8 cellular contexts compared by ENCODE assay signal in genomic region chr17:32928527-32929287, GRCh38. TPM values are rescaled to one million over a fixed set of nuclear protein-coding genes. Genes with fewer than 3 reads are reported as not detected.
DNase-seq lines count a peak whose midpoint lies in the region; ATAC-seq and TF ChIP-seq lines count a peak whose summit lies in the region.

No MANE protein-coding gene starts in this region.

- H3K27me3 Mint-ChIP-seq in activated CD8-positive, alpha-beta T cell treated with anti-CD3 and anti-CD28 coated beads, Interleukin-2, amount 10 ng/mL, durations not matched to agents 7 days and 5 days (ENCODE audit: low read depth): peaks cover 39% of the 10 kb centered on the region

- H3K36me3 ChIP-seq in BJ (ENCODE audit: control insufficient read depth, insufficient read depth, low read length): peaks cover 8% of the 10 kb centered on the region
- peaks cover 12% of the 10 kb centered on the region for H3K36me3 ChIP-seq in osteoblast (ENCODE audit: insufficient read depth, low read length)

- POLR2A ChIA-PET in BJ (lab: Charles Lee): interaction anchor here (0.6 kb wide), 1 partner anchor 51 kb away, joined by 8 read pairs; no protein-coding TSS in a partner anchor
- POLR2A ChIA-PET in activated CD8-positive, alpha-beta T cell treated with anti-CD3 and anti-CD28 coated beads, Interleukin-2, amount 10 ng/mL, durations not matched to agents 7 days and 5 days (lab: Charles Lee): interaction anchor here (0.6 kb wide), 1 partner anchor 9 kb away, joined by 3 read pairs; no protein-coding TSS in a partner anchor

- no peak for ATAC-seq in activated CD8-positive, alpha-beta T cell treated with anti-CD3 and anti-CD28 coated beads, Interleukin-2, amount 10 ng/mL, durations not matched to agents 7 days and 5 days
- ATAC-seq in HG03196 (IDR thresholded peaks at IDR 0.05; ENCODE audit: unreplicated experiment) (no peak), HG03039 (IDR thresholded peaks at IDR 0.05; ENCODE audit: unreplicated experiment) (no peak)

- peaks cover 5% of the 10 kb centered on the region for H3K4me1 Mint-ChIP-seq in activated CD8-positive, alpha-beta T cell treated with anti-CD3 and anti-CD28 coated beads, Interleukin-2, amount 10 ng/mL, durations not matched to agents 7 days and 5 days (ENCODE audit: low read depth)

- no peaks in the 10 kb centered on the region for H3K36me3 Mint-ChIP-seq in activated CD8-positive, alpha-beta T cell treated with anti-CD3 and anti-CD28 coated beads, Interleukin-2, amount 10 ng/mL, durations not matched to agents 7 days and 5 days (ENCODE audit: low read depth)

- H3K4me3 ChIP-seq in BJ (ENCODE audit: low read depth, low read length): peak overlapping the region; percentile 51
- peak overlapping the region; percentile 72 for H3K4me3 ChIP-seq in osteoblast (ENCODE audit: insufficient read depth, low read length)

- TF ChIP-seq CTCF in BJ (IDR thresholded peaks at IDR 0.05; ENCODE audit: insufficient read depth, low read depth, low read length): no peak
- TF ChIP-seq CTCF in osteoblast (IDR thresholded peaks at IDR 0.05; ENCODE audit: extremely low read depth, low read depth, low read length): no peak

- no peak overlapping the region for H3K27ac Mint-ChIP-seq in activated CD8-positive, alpha-beta T cell treated with anti-CD3 and anti-CD28 coated beads, Interleukin-2, amount 10 ng/mL, durations not matched to agents 7 days and 5 days

- H3K4me2 ChIP-seq in osteoblast (ENCODE audit: insufficient read depth, low read length): peak overlapping the region; percentile 96

- H3K4me1 ChIP-seq in osteoblast (ENCODE audit: insufficient read depth, low read length): peaks cover 12% of the 10 kb centered on the region

- H3K9me3 Mint-ChIP-seq in activated CD8-positive, alpha-beta T cell treated with anti-CD3 and anti-CD28 coated beads, Interleukin-2, amount 10 ng/mL, durations not matched to agents 7 days and 5 days (ENCODE audit: insufficient read depth): no peaks in the 10 kb centered on the region

- peak overlapping the region; percentile 68 for H2AFZ ChIP-seq in osteoblast (ENCODE audit: low read length)

- H3K79me2 ChIP-seq in osteoblast (ENCODE audit: insufficient read depth, low read length): peaks cover 11% of the 10 kb centered on the region

- DNase-seq in BJ (ENCODE audit: low read depth): no peak
- peak; percentile 19 for DNase-seq in RKO (ENCODE audit: low spot score)
- peak; percentile 41 for DNase-seq in fibroblast of peridontal ligament (ENCODE audit: extremely low read depth)
- DNase-seq in osteoblast (ENCODE audit: insufficient read length, low spot score, missing footprints): peak; percentile 83
- no peak for DNase-seq in activated CD8-positive, alpha-beta T cell treated with anti-CD3 and anti-CD28 coated beads, Interleukin-2, amount 10 ng/mL, durations not matched to agents 7 days and 5 days
- DNase-seq in NCI-H2029 treated with DMSO at 0.1 percent for 48 hours (lab: John Stamatoyannopoulos, UW): no peak

- H3K9me3 ChIP-seq in osteoblast (ENCODE audit: low read depth, low read length): no peaks in the 10 kb centered on the region

- no peaks in the 10 kb centered on the region for H4K20me1 ChIP-seq in osteoblast (ENCODE audit: insufficient read depth, low read length)

- no peak overlapping the region for H3K4me3 Mint-ChIP-seq in activated CD8-positive, alpha-beta T cell treated with anti-CD3 and anti-CD28 coated beads, Interleukin-2, amount 10 ng/mL, durations not matched to agents 7 days and 5 days

- CTCF ChIA-PET in BJ (lab: Yijun Ruan, JAX): interaction anchor here (0.7 to 2.1 kb wide), 9 partner anchors 9 to 70 kb away, joined by 3 to 14 read pairs (median 3); partner anchors contain the start of gene MYO1D
- CTCF ChIA-PET in activated CD8-positive, alpha-beta T cell treated with anti-CD3 and anti-CD28 coated beads, Interleukin-2, amount 10 ng/mL, durations not matched to agents 7 days and 5 days (lab: Charles Lee): interaction anchor here (0.9 to 1.3 kb wide), 2 partner anchors 12 to 51 kb away, joined by 4 to 8 read pairs; partner anchors contain the start of gene MYO1D

- H3K27ac ChIP-seq in osteoblast (ENCODE audit: low read depth, low read length): peak overlapping the region; percentile 23

- no peaks in the 10 kb centered on the region for H3K27me3 ChIP-seq in BJ (ENCODE audit: control insufficient read depth, insufficient read depth, low read length)
- H3K27me3 ChIP-seq in osteoblast (ENCODE audit: insufficient read depth, low read length): no peaks in the 10 kb centered on the region

RNA-seq across cellular contexts. Expression of gene TMEM98, which starts 0.8 kb away (rescaled TPM):
- polyA plus RNA-seq in BJ (2011; rRNA removed): 314 and 331 TPM in 2 replicates
- polyA minus RNA-seq in BJ (2011; rRNA and poly(A)+ RNA removed): 126 and 198 TPM in 2 replicates
- total RNA-seq in osteoblast: 103 and 121 TPM in 2 replicates
- total RNA-seq in activated CD8-positive, alpha-beta T cell treated with anti-CD3 and anti-CD28 coated beads, Interleukin-2, amount 10 ng/mL, durations not matched to agents 7 days and 5 days: not detected

RNA-seq across cellular contexts. Expression of gene MYO1D, which starts 51.8 kb away (rescaled TPM):
- 23.6 and 30.0 TPM in 2 replicates for polyA plus RNA-seq in BJ (2011; rRNA removed)
- 34.5 and 39.4 TPM in 2 replicates for polyA minus RNA-seq in BJ (2011; rRNA and poly(A)+ RNA removed)
- total RNA-seq in osteoblast: 130 and 160 TPM in 2 replicates
- 1 to 10 TPM; 2.2 to 2.3 TPM for total RNA-seq in activated CD8-positive, alpha-beta T cell treated with anti-CD3 and anti-CD28 coated beads, Interleukin-2, amount 10 ng/mL, durations not matched to agents 7 days and 5 days

Comparison
In these comparisons a context has a peak if more than half of its experiments do, and no peak if none do; other contexts are left out.
1. DNase-seq: peak in RKO (single experiment), fibroblast of peridontal ligament (single experiment) and osteoblast (single experiment); none in BJ (single experiment), activated CD8-positive, alpha-beta T cell treated with anti-CD3 and anti-CD28 coated beads, Interleukin-2, amount 10 ng/mL, durations not matched to agents 7 days and 5 days (single experiment) and NCI-H2029 treated with DMSO at 0.1 percent for 48 hours (single experiment).
2. RNA of gene TMEM98, which starts 0.8 kb away (total RNA-seq): 103 to 121 TPM in osteoblast; not detected in activated CD8-positive, alpha-beta T cell treated with anti-CD3 and anti-CD28 coated beads, Interleukin-2, amount 10 ng/mL, durations not matched to agents 7 days and 5 days; every median in the first group is over 10 times any median in the second.
3. RNA of gene MYO1D, which starts 51.8 kb away (total RNA-seq): 130 to 160 TPM in osteoblast; 2.2 to 2.3 TPM in activated CD8-positive, alpha-beta T cell treated with anti-CD3 and anti-CD28 coated beads, Interleukin-2, amount 10 ng/mL, durations not matched to agents 7 days and 5 days; every median in the first group is over 10 times any median in the second.